17 cellular contexts compared by ENCODE assay signal in the genomic region with DNA sequence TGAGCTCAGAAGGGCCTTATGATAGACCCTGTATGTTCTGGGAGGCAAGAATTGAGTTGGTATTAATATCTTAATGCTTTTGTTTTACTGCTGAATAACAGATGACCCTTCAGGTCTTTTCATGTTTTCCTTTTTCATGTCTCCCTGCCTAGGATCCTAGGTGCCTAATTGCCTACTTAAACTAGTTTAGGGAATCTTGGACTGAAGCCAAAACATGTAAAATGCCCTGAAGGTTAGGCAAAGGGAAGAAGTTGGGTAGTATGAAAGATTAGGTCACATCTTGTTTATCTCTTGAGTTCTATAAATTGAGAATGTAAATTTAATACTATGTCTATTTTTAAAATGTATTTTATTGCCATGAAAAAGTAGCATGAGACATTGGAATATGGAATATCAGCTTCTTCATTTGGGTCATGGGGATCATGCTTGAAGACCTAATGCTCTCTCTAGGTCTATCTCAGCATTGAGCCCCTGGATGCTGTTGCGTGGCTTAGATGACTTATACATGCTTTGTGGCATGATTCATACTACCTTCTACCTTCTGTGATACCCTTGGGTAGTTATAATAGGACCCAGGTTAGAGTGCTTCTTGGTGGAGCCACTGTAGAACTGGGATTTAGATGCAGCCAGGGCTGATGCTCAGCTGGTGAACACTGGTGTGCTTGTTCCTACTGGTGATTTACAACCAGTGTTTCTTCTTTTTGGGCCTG. TPM values are rescaled to one million over a fixed set of nuclear protein-coding genes. Genes with fewer than 3 reads are reported as not detected.
DNase-seq lines count a peak whose midpoint lies in the region; ATAC-seq, FAIRE-seq and TF ChIP-seq lines count a peak whose summit lies in the region.
"Had no signal": no experiment of that assay in that cellular context is flagged by ENCODE, and none has a peak within 500 bp of the region (broad histone marks: within the 10 kb centered on the region; RNA-seq: fewer than 3 reads in every experiment).

No MANE protein-coding gene starts in this region.

- TF ChIP-seq POLR2A in H54 (IDR thresholded peaks at IDR 0.05; ENCODE audit: low read depth, low read length) (no peak), adrenal gland (IDR thresholded peaks at IDR 0.05) (no peak)

- TF ChIP-seq CTCF in adrenal gland (IDR thresholded peaks at IDR 0.05) (no peak), mesothelial cell of epicardium (IDR thresholded peaks at IDR 0.05; ENCODE audit: unreplicated experiment) (no peak)

- H3K9me3 ChIP-seq in adrenal gland (replicated peaks in 1 of 3) = no peaks in the 10 kb centered on the region
- H3K9me3 ChIP-seq: esophagus squamous epithelium, upper lobe of left lung had no signal

- 50 to 93% (median 83%) methylated on average over 1 of the region's 1 CpG for WGBS in adrenal gland, 4 donors

- DNase-seq in ELR (ENCODE audit: low read depth) = peak; percentile 53
- peak; percentile 18 for DNase-seq in H54 (ENCODE audit: insufficient read length, low spot score)
- peak in 3 of 7 donors; percentile 8 to 25 (median 9) for DNase-seq in adrenal gland
- DNase-seq in mesothelial cell of epicardium (ENCODE audit: low spot score in 2 of 2, unreplicated experiment in 2 of 2) = no peak
- no peak for DNase-seq in SK-N-DZ (ENCODE audit: low spot score)
- no peak for DNase-seq in cerebellum (ENCODE audit: low spot score)
- DNase-seq: activated CD4-positive, alpha-beta T cell treated with anti-CD3 and anti-CD28 coated beads for 4 hours; AML-193; effector CD4-positive, alpha-beta T cell; esophagus squamous epithelium; GM23248; NCI-H146; NK-92 treated with Interleukin-12 subunit alpha and Interleukin-12 subunit beta, amount 100 ng/mL, for 24 hours; right cardiac atrium; stimulated activated naive CD4-positive, alpha-beta T cell; upper lobe of left lung had no signal

- peaks cover 15% of the 10 kb centered on the region for H3K36me3 Mint-ChIP-seq in mesothelial cell of epicardium

- peaks cover 10% of the 10 kb centered on the region for H3K4me1 Mint-ChIP-seq in mesothelial cell of epicardium

- no peaks in the 10 kb centered on the region for H3K9me3 Mint-ChIP-seq in mesothelial cell of epicardium

- no peak overlapping the region for H3K4me3 ChIP-seq in adrenal gland
- H3K4me3 ChIP-seq: esophagus squamous epithelium, GM23248, upper lobe of left lung had no signal

- no peak for ATAC-seq in GM18873 (IDR thresholded peaks at IDR 0.05; ENCODE audit: low FRiP score, unreplicated experiment)

- peaks cover 0 to 17% of the 10 kb centered on the region in 2 donors for H3K36me3 ChIP-seq in adrenal gland (replicated peaks in 1 of 2)

- peak overlapping the region; percentile 21 for H3K27ac Mint-ChIP-seq in mesothelial cell of epicardium

- no peaks in the 10 kb centered on the region for H3K27me3 Mint-ChIP-seq in mesothelial cell of epicardium (ENCODE audit: low read depth)

- H3K27ac ChIP-seq in adrenal gland = peak overlapping the region in 4 of 5 donors; percentile 6 to 34 (median 23)
- H3K27ac ChIP-seq: GM23248 had no signal

- no peaks in the 10 kb centered on the region for H3K27me3 ChIP-seq in adrenal gland
- H3K27me3 ChIP-seq: esophagus squamous epithelium, upper lobe of left lung had no signal

- peak; percentile 52 for FAIRE-seq in H54 (lab: Jason Lieb, UNC)

- no peak overlapping the region for H3K4me3 Mint-ChIP-seq in mesothelial cell of epicardium

- intact Hi-C loops in adrenal gland (cut with DNase I) = no loop called here

- peaks cover 17 to 34% of the 10 kb centered on the region in 2 donors for H3K4me1 ChIP-seq in adrenal gland (replicated peaks in 1 of 2)

RNA-seq across cellular contexts. Expression of a gene that starts 26.4 kb away (rescaled TPM):
- total RNA-seq in adrenal gland = 100 to 1,000 TPM in 2 of 8 donors, 10 to 100 TPM in 6; 34.8 to 105 (median 67.6) TPM
- 100 to 1,000 TPM in 2 of 3 donors, 10 to 100 TPM in 1; 54.6 to 700 (median 224) TPM for polyA plus RNA-seq in adrenal gland
- 158 to 162 TPM (median 159 TPM) in 3 replicates for total RNA-seq in mesothelial cell of epicardium
- 50.8 and 60.1 TPM in 2 replicates for polyA plus RNA-seq in SK-N-DZ (2014; cell fraction: cytosol; rRNA removed)
- polyA plus RNA-seq in SK-N-DZ (2014; cell fraction: nucleus; rRNA removed) = 162 and 217 TPM in 2 replicates
- total RNA-seq in cerebellum = 114 TPM

RNA-seq across cellular contexts. Expression of a gene that starts 36.8 kb away (rescaled TPM):
- total RNA-seq in adrenal gland (10 to 100 TPM; 11.5 to 21.1 (median 14.3) TPM), mesothelial cell of epicardium (5.7 to 6.2 TPM (median 5.7 TPM) in 3 replicates), cerebellum (9.6 TPM)
- polyA plus RNA-seq in adrenal gland = 10 to 100 TPM; 10.6 to 14.2 (median 12.9) TPM
- 18.5 and 18.9 TPM in 2 replicates for polyA plus RNA-seq in SK-N-DZ (2014; cell fraction: cytosol; rRNA removed)
- 9.2 and 14.4 TPM in 2 replicates for polyA plus RNA-seq in SK-N-DZ (2014; cell fraction: nucleus; rRNA removed)

Comparison
In these comparisons a context has a peak if more than half of its experiments do, and no peak if none do; other contexts are left out.
1. DNase-seq: peak in ELR (single experiment) and H54 (single experiment); none in mesothelial cell of epicardium (0 of 2), SK-N-DZ (single experiment) and cerebellum (single experiment).